In genomic region chr10:3494131-3494878, GRCh38 we compare ENCODE assay signal across 15 cellular contexts.
DNase-seq lines count a peak whose midpoint lies in the region; ATAC-seq and TF ChIP-seq lines count a peak whose summit lies in the region.
"Had no signal": no experiment of that assay in that cellular context is flagged by ENCODE, and none has a peak within 500 bp of the region (broad histone marks: within the 10 kb centered on the region; RNA-seq: fewer than 3 reads in every experiment).

No MANE protein-coding gene starts in this region.

- no peak overlapping the region for H3K4me2 ChIP-seq in GM23338

- H3K27ac Mint-ChIP-seq in GM23338: no peak overlapping the region
- H3K27ac Mint-ChIP-seq: naive thymus-derived CD8-positive, alpha-beta T cell; T-helper 17 cell had no signal

- peaks cover 31% of the 10 kb centered on the region for H3K4me1 Mint-ChIP-seq in GM23338
- H3K4me1 Mint-ChIP-seq: naive thymus-derived CD8-positive, alpha-beta T cell; T-helper 17 cell had no signal

- peak overlapping the region; percentile 45; the same call in 1 of the 2 replicates for H2AFZ ChIP-seq in GM23338

- DNase-seq in GM23338 (ENCODE audit: low spot score) (peak; percentile 18), cardiac fibroblast (ENCODE audit: low read depth in 2 of 2) (peak; percentile 81 to 94), hepatic stellate cell (ENCODE audit: low spot score) (peak; percentile 48), sciatic nerve (ENCODE audit: low spot score) (no peak), Ammon's horn (ENCODE audit: low spot score) (no peak), medulla oblongata (ENCODE audit: extremely low spot score) (no peak), GM03348 (ENCODE audit: low spot score) (no peak)
- DNase-seq: activated naive CD4-positive, alpha-beta T cell; colonic mucosa; DMS 273 treated with DMSO at 0.1 percent for 48 hours; naive thymus-derived CD8-positive, alpha-beta T cell; NCI-H2171 treated with DMSO at 0.1 percent for 48 hours; stimulated activated CD4-positive, alpha-beta T cell treated with anti-CD3 and anti-CD28 coated beads, Interleukin-12 subunit alpha, Interleukin-12 subunit beta, amount 100 ng/mL, for 4 hours; T-helper 17 cell had no signal

- H4K20me1 ChIP-seq in GM23338 (replicated peaks; ENCODE audit: insufficient read depth): no peaks in the 10 kb centered on the region

- H3K4me3 ChIP-seq in GM23338 (no peak overlapping the region), cardiac fibroblast (replicated peaks in 1 of 2; ENCODE audit: low read depth in 2 of 2, low read length in 2 of 2) (peak overlapping the region; percentile 16 to 50)
- H3K4me3 ChIP-seq: colonic mucosa had no signal

- H3K9me3 Mint-ChIP-seq in GM23338: no peaks in the 10 kb centered on the region; the same call in 2 of the 3 replicates

- no peaks in the 10 kb centered on the region for H3K27me3 ChIP-seq in GM23338 (ENCODE audit: insufficient read depth)
- H3K27me3 ChIP-seq: colonic mucosa had no signal

- H3F3A ChIP-seq in GM23338 (replicated peaks; ENCODE audit: low read depth): no peaks in the 10 kb centered on the region

- no peak; the same call in 2 of the 3 replicates for ATAC-seq in GM23338
- ATAC-seq in sciatic nerve: peak; percentile 56
- no peak for ATAC-seq in GM19397 (IDR thresholded peaks at IDR 0.05; ENCODE audit: unreplicated experiment)
- ATAC-seq: naive thymus-derived CD8-positive, alpha-beta T cell; T-helper 17 cell had no signal

- H3K27ac ChIP-seq in GM23338 (ENCODE audit: low read depth): no peak overlapping the region
- H3K27ac ChIP-seq: colonic mucosa had no signal

- H3K27me3 Mint-ChIP-seq in GM23338 (ENCODE audit: insufficient read depth, low read depth, poor library complexity): peaks cover 3% of the 10 kb centered on the region

- no peaks in the 10 kb centered on the region for H3K36me3 ChIP-seq in GM23338 (ENCODE audit: insufficient read depth)
- H3K36me3 ChIP-seq: colonic mucosa had no signal

- intact Hi-C loops in sciatic nerve (cut with DNase I): no loop called here

- H3K79me2 ChIP-seq in GM23338 (replicated peaks; ENCODE audit: insufficient read depth): no peaks in the 10 kb centered on the region

- no peak for TF ChIP-seq CTCF in GM23338 (conservative IDR thresholded peaks at IDR 0.05; ENCODE audit: low read depth in 2 of 2)
- TF ChIP-seq CTCF in cardiac fibroblast (IDR thresholded peaks at IDR 0.05; ENCODE audit: low read depth, low read length): no peak

- no peaks in the 10 kb centered on the region for H3K36me3 Mint-ChIP-seq in GM23338 (ENCODE audit: low read depth)

- no peaks in the 10 kb centered on the region for H3K9me2 ChIP-seq in GM23338 (ENCODE audit: insufficient read depth)

- H3K4me3 Mint-ChIP-seq in GM23338: no peak overlapping the region
- H3K4me3 Mint-ChIP-seq: naive thymus-derived CD8-positive, alpha-beta T cell; T-helper 17 cell had no signal

- H3K4me1 ChIP-seq in GM23338 (ENCODE audit: insufficient read depth): peaks cover 31% of the 10 kb centered on the region
- H3K4me1 ChIP-seq: colonic mucosa had no signal

TF ChIP-seq in GM23338, 12 proteins besides CTCF, POLR2A, EP300 and RAD21 (continues in another document):
- TF ChIP-seq POLR2AphosphoS5 (IDR thresholded peaks at IDR 0.05; ENCODE audit: low read depth) (no peak), NANOG (IDR thresholded peaks at IDR 0.05; ENCODE audit: borderline replicate concordance) (no peak), ETS1 (IDR thresholded peaks at IDR 0.05) (no peak), REST (IDR thresholded peaks at IDR 0.05; ENCODE audit: unreplicated experiment) (no peak), EZH2phosphoT487 (IDR thresholded peaks at IDR 0.05; ENCODE audit: unreplicated experiment) (no peak), ZNF331 (CRISPR knock-in tag; IDR thresholded peaks at IDR 0.05; ENCODE audit: low read depth) (no peak), JUNB (IDR thresholded peaks at IDR 0.05; ENCODE audit: unreplicated experiment) (no peak), EZH2 (IDR thresholded peaks at IDR 0.05; ENCODE audit: low read depth, unreplicated experiment) (no peak)

Comparison
In these comparisons a context has a peak if more than half of its experiments do, and no peak if none do; other contexts are left out.
1. DNase-seq: peak in GM23338 (single experiment), cardiac fibroblast (2 of 2) and hepatic stellate cell (single experiment); none in sciatic nerve (single experiment), Ammon's horn (single experiment), medulla oblongata (single experiment) and GM03348 (single experiment).